ENCODE assay signal across 1 cellular context in genomic region chr14:105486974-105487448, GRCh38.
TF ChIP-seq lines count a peak whose summit lies in the region.

No MANE protein-coding gene starts in this region.

TF ChIP-seq in HepG2, 621 proteins besides CTCF, POLR2A, EP300 and RAD21 (continued from another document):
- TF ChIP-seq ZNF318 (CRISPR knock-in tag; IDR thresholded peaks at IDR 0.05) (no peak), TBP (CRISPR knock-in tag; IDR thresholded peaks at IDR 0.05) (no peak), ZC3H13 (CRISPR knock-in tag; IDR thresholded peaks at IDR 0.05) (0 out of 2 replicates have a peak, but pooled peaks have one; percentile 22), GABPB1 (CRISPR knock-in tag; IDR thresholded peaks at IDR 0.05) (peak; percentile 24; the same call in 1 of the 2 replicates), ZFX (CRISPR knock-in tag; IDR thresholded peaks at IDR 0.05; ENCODE audit: low read depth) (peak; percentile 75), ATF7-NPFF (CRISPR knock-in tag; IDR thresholded peaks at IDR 0.05; ENCODE audit: low read depth) (peak; percentile 18; the same call in 1 of the 2 replicates), ZNF691 (CRISPR knock-in tag; IDR thresholded peaks at IDR 0.05; ENCODE audit: borderline replicate concordance, low read depth) (no peak), ZNF557 (CRISPR knock-in tag; IDR thresholded peaks at IDR 0.05) (no peak), ONECUT2 (CRISPR knock-in tag; IDR thresholded peaks at IDR 0.05) (no peak), SP4 (CRISPR knock-in tag; IDR thresholded peaks at IDR 0.05) (peak; percentile 74; the same call in 1 of the 2 replicates), ZNF580 (CRISPR knock-in tag; IDR thresholded peaks at IDR 0.05; ENCODE audit: borderline replicate concordance, low read depth) (no peak), HMGXB4 (CRISPR knock-in tag; IDR thresholded peaks at IDR 0.05; ENCODE audit: borderline replicate concordance in 1 of 2, low read depth in 1 of 2) (peak in 1 of 2 experiments; percentile 34; a peak in 1 of 4 replicates), IRF9 (CRISPR knock-in tag; IDR thresholded peaks at IDR 0.05; ENCODE audit: borderline replicate concordance) (peak; percentile 54; the same call in 1 of the 2 replicates), AKAP8 (CRISPR knock-in tag; IDR thresholded peaks at IDR 0.05) (peak; percentile 87; the same call in 1 of the 2 replicates), HIC2 (CRISPR knock-in tag; IDR thresholded peaks at IDR 0.05; ENCODE audit: low read depth) (peak; percentile 17; the same call in 1 of the 2 replicates), LCORL (IDR thresholded peaks at IDR 0.05) (no peak), LCORL (CRISPR knock-in tag; IDR thresholded peaks at IDR 0.05) (peak; percentile 38; the same call in 1 of the 2 replicates), SRY (CRISPR knock-in tag; IDR thresholded peaks at IDR 0.05) (0 out of 2 replicates have a peak, but pooled peaks have one; percentile 45)
